In the genomic region with DNA sequence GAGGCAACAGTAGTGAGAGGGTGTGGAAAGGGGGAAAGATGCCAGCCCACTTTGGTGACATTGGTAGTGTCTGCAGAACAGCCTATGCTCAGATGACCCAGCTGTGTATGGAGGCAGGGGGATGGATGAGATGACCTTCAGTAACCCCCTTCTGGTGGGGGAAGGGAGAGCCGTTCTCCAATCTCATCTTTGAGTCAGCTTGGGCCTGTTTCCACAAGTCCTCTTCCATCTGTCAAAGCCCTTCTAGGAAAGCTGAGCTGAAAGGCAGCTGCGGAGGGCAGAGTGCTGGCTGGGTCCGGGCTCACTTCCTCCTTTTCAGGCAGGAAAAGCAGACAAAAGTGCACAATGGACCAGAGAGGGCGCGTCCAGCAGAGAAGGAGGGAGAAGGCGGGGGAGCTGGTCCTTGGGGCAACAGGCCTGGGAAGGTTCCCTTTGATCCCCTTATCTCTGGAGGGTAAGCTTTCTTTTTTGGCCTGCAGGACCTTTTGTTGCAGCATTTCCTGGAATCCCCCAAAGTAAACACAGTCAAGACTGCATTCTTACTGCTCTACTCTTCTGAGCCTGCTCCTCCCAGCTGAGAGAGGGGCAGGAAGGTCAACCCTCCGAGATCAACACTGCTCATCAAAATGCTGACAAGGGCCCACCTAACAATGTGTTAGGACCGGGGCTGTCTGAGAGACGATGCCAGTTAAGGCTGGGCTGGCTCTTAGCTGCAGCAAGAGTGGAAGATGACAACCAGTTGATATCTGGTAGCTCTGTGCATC, we compare ENCODE assay signal across 9 cellular contexts. TPM values are rescaled to one million over a fixed set of nuclear protein-coding genes. Genes with fewer than 3 reads are reported as not detected.
A peak's percentile ranks its signal among the peaks of the same experiment; 100 is the strongest.
DNase-seq lines count a peak whose midpoint lies in the region; ATAC-seq, FAIRE-seq and TF ChIP-seq lines count a peak whose summit lies in the region.
"Had no signal": no experiment of that assay in that cellular context is flagged by ENCODE, and none has a peak within 500 bp of the region (broad histone marks: within the 10 kb centered on the region; RNA-seq: fewer than 3 reads in every experiment).

No MANE protein-coding gene starts in this region.

- dilution Hi-C loops in keratinocyte (cut with MboI; ENCODE audit: extremely low pct_ligation_motif_present, low sequenced_read_pairs): no loop called here

- H4K20me1 ChIP-seq in keratinocyte (ENCODE audit: control insufficient read depth, extremely low read depth, insufficient read depth, low read length): no peaks in the 10 kb centered on the region

- DNase-seq in KBM-7: peak; percentile 93
- peak; percentile 72 to 95 (median 87) for DNase-seq in adrenal gland
- no peak for DNase-seq in keratinocyte (ENCODE audit: low read depth, low spot score)
- DNase-seq in testis: peak; percentile 47
- DNase-seq in activated T-cell treated with anti-CD3 and anti-CD28 coated beads, Interleukin-2, amount 50 U/mL, for 1 hour: no peak
- DNase-seq in effector CD4-positive, alpha-beta T cell: no peak

- peak overlapping the region; percentile 55 to 99 (median 89) for H3K27ac ChIP-seq in adrenal gland
- H3K27ac ChIP-seq in keratinocyte (ENCODE audit: control insufficient read depth, insufficient read depth, low read length): peak overlapping the region; percentile 37
- peak overlapping the region; percentile 65 to 77 for H3K27ac ChIP-seq in testis
- H3K27ac ChIP-seq: SK-N-MC had no signal

- H3K9ac ChIP-seq in keratinocyte (ENCODE audit: control insufficient read depth, extremely low read depth, insufficient read depth, low read length): no peak overlapping the region

- TF ChIP-seq POLR2A in adrenal gland (IDR thresholded peaks at IDR 0.05) (peak in 1 of 2 donors; percentile 59), testis (IDR thresholded peaks at IDR 0.05) (no peak)

- H3K79me2 ChIP-seq in keratinocyte (ENCODE audit: control insufficient read depth, insufficient read depth, low read length): no peaks in the 10 kb centered on the region

- peak; percentile 98 for FAIRE-seq in keratinocyte (lab: Jason Lieb, UNC)

- H3K36me3 ChIP-seq in adrenal gland (replicated peaks in 1 of 2) (no peaks in the 10 kb centered on the region), keratinocyte (ENCODE audit: control insufficient read depth in 2 of 2, extremely low read depth in 1 of 2, insufficient read depth in 2 of 2, low read length in 2 of 2) (no peaks in the 10 kb centered on the region), testis (ENCODE audit: low read depth, missing control alignments) (no peaks in the 10 kb centered on the region)

- ATAC-seq in GM18511 (IDR thresholded peaks at IDR 0.05; ENCODE audit: unreplicated experiment) (no peak), HG02759 (IDR thresholded peaks at IDR 0.05; ENCODE audit: unreplicated experiment) (no peak)

- H3K4me3 ChIP-seq in adrenal gland: peak overlapping the region in 1 of 4 donors; percentile 68
- H3K4me3 ChIP-seq in keratinocyte (ENCODE audit: control insufficient read depth in 2 of 3, extremely low read depth in 1 of 3, insufficient read depth in 2 of 3, low read depth in 1 of 3, low read length in 3 of 3): peak overlapping the region in 1 of 3 experiments; percentile 30
- no peak overlapping the region for H3K4me3 ChIP-seq in testis
- H3K4me3 ChIP-seq: SK-N-MC had no signal

- peak overlapping the region; percentile 82 for H3K4me2 ChIP-seq in keratinocyte (ENCODE audit: control insufficient read depth, extremely low read depth, insufficient read depth, low read depth, low read length)

- H3K4me1 ChIP-seq in adrenal gland (replicated peaks in 1 of 2) (peaks cover 52 to 57% of the 10 kb centered on the region in 2 donors), keratinocyte (ENCODE audit: control insufficient read depth, extremely low read depth, insufficient read depth, low read length) (peaks cover 42% of the 10 kb centered on the region), testis (peaks cover 29% of the 10 kb centered on the region)

- TF ChIP-seq CTCF in adrenal gland (IDR thresholded peaks at IDR 0.05) (no peak), keratinocyte (optimal IDR thresholded peaks at IDR 0.05 in 1 of 3, IDR thresholded peaks at IDR 0.05 in 1 of 3, conservative IDR thresholded peaks at IDR 0.05 in 1 of 3; ENCODE audit: extremely low read depth in 1 of 3, insufficient read depth in 2 of 3, low read length in 3 of 3) (no peak), testis (IDR thresholded peaks at IDR 0.05) (no peak)

- H3K9me3 ChIP-seq in adrenal gland (replicated peaks in 1 of 3) (no peaks in the 10 kb centered on the region), keratinocyte (ENCODE audit: control insufficient read depth, low read depth, low read length) (no peaks in the 10 kb centered on the region), testis (no peaks in the 10 kb centered on the region)

- H3K27me3 ChIP-seq in adrenal gland (no peaks in the 10 kb centered on the region), keratinocyte (ENCODE audit: control insufficient read depth, extremely low read depth, insufficient read depth, low read length) (no peaks in the 10 kb centered on the region), testis (no peaks in the 10 kb centered on the region)

- peak overlapping the region; percentile 84 for H2AFZ ChIP-seq in keratinocyte (ENCODE audit: control insufficient read depth, low read length)

- WGBS in adrenal gland, 4 donors: 5 to 31% (median 8%) methylated on average over 9 of the region's 9 CpGs
- 30 to 38% methylated on average over 8 to 9 of the region's 9 CpGs for WGBS in testis, 2 donors

- intact Hi-C loops in adrenal gland (cut with DNase I) (no loop called here), testis (cut with DNase I; ENCODE audit: low total_unique reads) (no loop called here)

- no peaks in the 10 kb centered on the region for H3K9me1 ChIP-seq in keratinocyte (ENCODE audit: control insufficient read depth, extremely low read depth, insufficient read depth, low read length)

- in situ Hi-C loops in KBM-7 (cut with MboI; ENCODE audit: low pct_unique_long_range_greater_than_20kb, low sequenced_read_pairs): no loop called here

RNA-seq across cellular contexts. Expression of a gene that starts 1.2 kb away (rescaled TPM):
- total RNA-seq in adrenal gland: 100 to 1,000 TPM in 1 of 8 donors, 10 to 100 TPM in 7; 30.7 to 102 (median 82.2) TPM
- polyA plus RNA-seq in adrenal gland: 100 to 1,000 TPM in 1 of 3 donors, 10 to 100 TPM in 2; 43.0 to 132 (median 79.7) TPM
- 0.46 TPM in 1 of 3 replicates, not detected in the others for polyA plus RNA-seq in keratinocyte
- polyA plus RNA-seq in keratinocyte (2011; ENCODE audit: low read depth): not detected
- 0.32 TPM in 1 of 2 replicates, not detected in the other for polyA plus RNA-seq in keratinocyte (2011; cell fraction: cytosol; rRNA removed)
- polyA plus RNA-seq in keratinocyte (2011; cell fraction: nucleus; rRNA removed): 0.60 TPM in 1 of 2 replicates, not detected in the other
- polyA plus RNA-seq in keratinocyte (2012; ENCODE audit: low replicate concordance): not detected in 2 replicates
- polyA minus RNA-seq in keratinocyte: 1.0 TPM in 1 of 3 replicates, not detected in the others
- not detected for polyA minus RNA-seq in keratinocyte (2011; cell fraction: cytosol; rRNA and poly(A)+ RNA removed)
- polyA minus RNA-seq in keratinocyte (2011; cell fraction: nucleus; rRNA and poly(A)+ RNA removed): 2.6 TPM in 1 of 2 replicates, not detected in the other
- total RNA-seq in testis: 10 to 100 TPM in 1 of 2 donors, 1 to 10 TPM in 1; 7.6 to 10.6 TPM
- 13.8 TPM for polyA plus RNA-seq in testis (ENCODE audit: insufficient read depth, low read depth, low replicate concordance)

RNA-seq across cellular contexts. Expression of a gene that starts 28.6 kb away (rescaled TPM):
- total RNA-seq in adrenal gland: 100 to 1,000 TPM in 1 of 8 donors, 10 to 100 TPM in 7; 39.0 to 129 (median 74.7) TPM
- 10 to 100 TPM in 2 of 3 donors, 1 to 10 TPM in 1; 6.0 to 40.7 (median 35.0) TPM for polyA plus RNA-seq in adrenal gland
- 1.5 to 3.1 TPM (median 2.8 TPM) in 3 replicates for polyA plus RNA-seq in keratinocyte
- 5.3 TPM for polyA plus RNA-seq in keratinocyte (2011; ENCODE audit: low read depth)
- 1.6 and 3.4 TPM in 2 replicates for polyA plus RNA-seq in keratinocyte (2011; cell fraction: cytosol; rRNA removed)
- 7.3 and 10.0 TPM in 2 replicates for polyA plus RNA-seq in keratinocyte (2011; cell fraction: nucleus; rRNA removed)
- polyA plus RNA-seq in keratinocyte (2012; ENCODE audit: low replicate concordance): 8.2 and 11.6 TPM in 2 replicates
- 0.32 to 1.7 TPM (median 1.3 TPM) in 3 replicates for polyA minus RNA-seq in keratinocyte
- polyA minus RNA-seq in keratinocyte (2011; cell fraction: cytosol; rRNA and poly(A)+ RNA removed): 18.0 TPM
- 13.2 and 16.4 TPM in 2 replicates for polyA minus RNA-seq in keratinocyte (2011; cell fraction: nucleus; rRNA and poly(A)+ RNA removed)
- 1 to 10 TPM; 8.0 to 9.8 TPM for total RNA-seq in testis
- polyA plus RNA-seq in testis (ENCODE audit: insufficient read depth, low read depth, low replicate concordance): 7.0 TPM

Comparison
In these comparisons a context has a peak if more than half of its experiments do, and no peak if none do; other contexts are left out.
1. DNase-seq: peak in KBM-7 (single experiment), adrenal gland (7 of 7) and testis (single experiment); none in keratinocyte (single experiment), activated T-cell treated with anti-CD3 and anti-CD28 coated beads, Interleukin-2, amount 50 U/mL, for 1 hour (single experiment) and effector CD4-positive, alpha-beta T cell (single experiment).
2. H3K27ac ChIP-seq: peak in every context shown above with its lines; median percentile 89 in adrenal gland; 71 in testis; 37 in keratinocyte.